10 cellular contexts compared by ENCODE assay signal in the genomic region with DNA sequence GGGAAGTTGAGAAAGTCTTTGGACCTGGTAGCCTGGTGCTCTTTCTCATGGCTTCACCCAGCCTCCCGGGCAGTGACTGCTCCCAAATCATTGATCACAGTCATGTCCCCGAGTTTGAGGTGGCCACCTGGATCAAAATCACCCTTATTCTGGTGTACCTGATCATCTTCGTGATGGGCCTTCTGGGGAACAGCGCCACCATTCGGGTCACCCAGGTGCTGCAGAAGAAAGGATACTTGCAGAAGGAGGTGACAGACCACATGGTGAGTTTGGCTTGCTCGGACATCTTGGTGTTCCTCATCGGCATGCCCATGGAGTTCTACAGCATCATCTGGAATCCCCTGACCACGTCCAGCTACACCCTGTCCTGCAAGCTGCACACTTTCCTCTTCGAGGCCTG. TPM values are rescaled to one million over a fixed set of nuclear protein-coding genes. Genes with fewer than 3 reads are reported as not detected.
DNase-seq lines count a peak whose midpoint lies in the region; ATAC-seq and TF ChIP-seq lines count a peak whose summit lies in the region.
"Had no signal": no experiment of that assay in that cellular context is flagged by ENCODE, and none has a peak within 500 bp of the region (broad histone marks: within the 10 kb centered on the region; RNA-seq: fewer than 3 reads in every experiment).

No MANE protein-coding gene starts in this region.

- no peaks in the 10 kb centered on the region for H3K9me3 Mint-ChIP-seq in dendritic cell treated with granulocyte-macrophage colony-stimulating factor and Interleukin-4, amounts not matched to agents 40 ng/mL and 50 ng/mL, for 4 days
- H3K9me3 Mint-ChIP-seq: activated naive CD8-positive, alpha-beta T cell treated with anti-CD3 and anti-CD28 coated beads, Interleukin-2, amount 10 ng/mL, durations not matched to agents 7 days and 5 days had no signal

- H4K5ac ChIP-seq in mesendoderm (ENCODE audit: low read length) = no peak overlapping the region

- no peaks in the 10 kb centered on the region for H3K79me1 ChIP-seq in mesendoderm (ENCODE audit: low read length)

- no CpG with 5 or more reads among the region's 9 CpGs for WGBS in mesendoderm (ENCODE audit: extremely low coverage, insufficient coverage, low lambda C conversion rate)

- peak overlapping the region; percentile 48 for H3K4me3 ChIP-seq in cardiac muscle cell
- no peak overlapping the region for H3K4me3 ChIP-seq in mesendoderm (ENCODE audit: low read length)
- H3K4me3 ChIP-seq in vagina = peak overlapping the region in 1 of 2 donors; percentile 48

- H2BK5ac ChIP-seq in mesendoderm (ENCODE audit: low read length) = no peak overlapping the region

- no peaks in the 10 kb centered on the region for H3K27me3 ChIP-seq in cardiac muscle cell
- no peaks in the 10 kb centered on the region for H3K27me3 ChIP-seq in mesendoderm (ENCODE audit: insufficient read depth, low read length, poor library complexity)
- no peaks in the 10 kb centered on the region for H3K27me3 ChIP-seq in vagina

- intact Hi-C loops in Right ventricle myocardium inferior (cut with DNase I) = no loop called here
- intact Hi-C loops in dendritic cell treated with granulocyte-macrophage colony-stimulating factor and Interleukin-4, amounts not matched to agents 40 ng/mL and 50 ng/mL, for 4 days (cut with micrococcal nuclease) = no loop called here
- intact Hi-C loops in vagina (cut with DNase I) = no loop called here

- no peaks in the 10 kb centered on the region for H3K36me3 Mint-ChIP-seq in dendritic cell treated with granulocyte-macrophage colony-stimulating factor and Interleukin-4, amounts not matched to agents 40 ng/mL and 50 ng/mL, for 4 days (ENCODE audit: low read depth)
- H3K36me3 Mint-ChIP-seq: activated naive CD8-positive, alpha-beta T cell treated with anti-CD3 and anti-CD28 coated beads, Interleukin-2, amount 10 ng/mL, durations not matched to agents 7 days and 5 days had no signal

- H2BK120ac ChIP-seq in mesendoderm (ENCODE audit: low read depth, low read length) = no peak overlapping the region

- H3K4ac ChIP-seq in mesendoderm (ENCODE audit: low read depth, low read length) = no peak overlapping the region

- H3K27ac ChIP-seq in cardiac muscle cell (peak overlapping the region; percentile 87), mesendoderm (ENCODE audit: low read depth, low read length) (no peak overlapping the region), vagina (peak overlapping the region; percentile 34)

- ATAC-seq in Right ventricle myocardium inferior = no peak
- no peak for ATAC-seq in GM21390 (IDR thresholded peaks at IDR 0.05; ENCODE audit: unreplicated experiment)

- no peak overlapping the region for H3K18ac ChIP-seq in mesendoderm (ENCODE audit: low read length)

- H3K36me3 ChIP-seq in cardiac muscle cell (no peaks in the 10 kb centered on the region), mesendoderm (ENCODE audit: control insufficient read depth, insufficient read depth, low read length) (no peaks in the 10 kb centered on the region), vagina (no peaks in the 10 kb centered on the region)

- DNase-seq in cardiac muscle cell (ENCODE audit: low read depth in 1 of 2, low spot score in 1 of 2) = no peak
- DNase-seq in Right ventricle myocardium inferior (ENCODE audit: missing footprints) = no peak
- DNase-seq in mesendoderm = no peak
- DNase-seq in vagina (ENCODE audit: extremely low spot score in 2 of 2) = no peak
- DNase-seq in NCI-H2227 (lab: John Stamatoyannopoulos, UW; ENCODE audit: unreplicated experiment) = no peak
- DNase-seq in activated effector memory CD4-positive, alpha-beta T cell treated with Interleukin-2 at 50 U/mL for 16 hours = no peak
- DNase-seq: activated CD4-positive, alpha-beta T cell treated with anti-CD3 and anti-CD28 coated beads for 1 hour; activated naive CD8-positive, alpha-beta T cell treated with anti-CD3 and anti-CD28 coated beads, Interleukin-2, amount 10 ng/mL, durations not matched to agents 7 days and 5 days had no signal

- no peak overlapping the region for H2BK15ac ChIP-seq in mesendoderm (replicated peaks; ENCODE audit: low read depth)

- H3K27me3 Mint-ChIP-seq in dendritic cell treated with granulocyte-macrophage colony-stimulating factor and Interleukin-4, amounts not matched to agents 40 ng/mL and 50 ng/mL, for 4 days = peaks cover 66% of the 10 kb centered on the region

- peaks cover 15% of the 10 kb centered on the region for H3K4me1 Mint-ChIP-seq in dendritic cell treated with granulocyte-macrophage colony-stimulating factor and Interleukin-4, amounts not matched to agents 40 ng/mL and 50 ng/mL, for 4 days (ENCODE audit: low read depth)
- H3K4me1 Mint-ChIP-seq: activated naive CD8-positive, alpha-beta T cell treated with anti-CD3 and anti-CD28 coated beads, Interleukin-2, amount 10 ng/mL, durations not matched to agents 7 days and 5 days had no signal

- H3K23ac ChIP-seq in mesendoderm (ENCODE audit: low read length) = no peak overlapping the region

- H3K27ac Mint-ChIP-seq in dendritic cell treated with granulocyte-macrophage colony-stimulating factor and Interleukin-4, amounts not matched to agents 40 ng/mL and 50 ng/mL, for 4 days = no peak overlapping the region
- H3K27ac Mint-ChIP-seq: activated naive CD8-positive, alpha-beta T cell treated with anti-CD3 and anti-CD28 coated beads, Interleukin-2, amount 10 ng/mL, durations not matched to agents 7 days and 5 days had no signal

- H3K9ac ChIP-seq in mesendoderm (ENCODE audit: low read length) = peak overlapping the region; percentile 21

- H2AK5ac ChIP-seq in mesendoderm (ENCODE audit: low read length) = peak overlapping the region; percentile 24

- H3K56ac ChIP-seq in mesendoderm (ENCODE audit: low read length) = peak overlapping the region; percentile 89

- H3K4me2 ChIP-seq in mesendoderm (ENCODE audit: low read length) = no peak overlapping the region

- H3K9me3 ChIP-seq in cardiac muscle cell (ENCODE audit: low read depth) (no peaks in the 10 kb centered on the region), vagina (no peaks in the 10 kb centered on the region)

- peak; percentile 11 for TF ChIP-seq CTCF in cardiac muscle cell (IDR thresholded peaks at IDR 0.05; ENCODE audit: low read depth, low read length)
- TF ChIP-seq CTCF in vagina (IDR thresholded peaks at IDR 0.05) = no peak

- H3K79me2 ChIP-seq in mesendoderm (ENCODE audit: control insufficient read depth, insufficient read depth, low read length) = no peaks in the 10 kb centered on the region

- no peak for TF ChIP-seq POLR2A in vagina (IDR thresholded peaks at IDR 0.05)

- H3K4me3 Mint-ChIP-seq in dendritic cell treated with granulocyte-macrophage colony-stimulating factor and Interleukin-4, amounts not matched to agents 40 ng/mL and 50 ng/mL, for 4 days = peak overlapping the region; percentile 75
- H3K4me3 Mint-ChIP-seq: activated naive CD8-positive, alpha-beta T cell treated with anti-CD3 and anti-CD28 coated beads, Interleukin-2, amount 10 ng/mL, durations not matched to agents 7 days and 5 days had no signal

- H4K8ac ChIP-seq in mesendoderm (ENCODE audit: low read depth, low read length) = no peak overlapping the region

- H3K4me1 ChIP-seq in cardiac muscle cell (ENCODE audit: low read depth) (no peaks in the 10 kb centered on the region), mesendoderm (ENCODE audit: control insufficient read depth, low read depth, low read length) (peaks cover 8% of the 10 kb centered on the region), vagina (peaks cover 19% of the 10 kb centered on the region)

RNA-seq across cellular contexts. Expression of a gene that starts 0.4 kb away (rescaled TPM):
- total RNA-seq in cardiac muscle cell (7.3 and 10.9 TPM in 2 replicates), Right ventricle myocardium inferior (not detected), vagina (not detected)
- polyA plus RNA-seq in cardiac muscle cell = 4.0 and 7.7 TPM in 2 replicates
- polyA plus RNA-seq in mesendoderm (2013, experiment 1 of 2) = 2.4 TPM
- 2.5 TPM for polyA plus RNA-seq in mesendoderm (2013, experiment 2 of 2)
- total RNA-seq: activated naive CD8-positive, alpha-beta T cell treated with anti-CD3 and anti-CD28 coated beads, Interleukin-2, amount 10 ng/mL, durations not matched to agents 7 days and 5 days had no signal
